1 cellular context compared by ENCODE assay signal in the genomic region with DNA sequence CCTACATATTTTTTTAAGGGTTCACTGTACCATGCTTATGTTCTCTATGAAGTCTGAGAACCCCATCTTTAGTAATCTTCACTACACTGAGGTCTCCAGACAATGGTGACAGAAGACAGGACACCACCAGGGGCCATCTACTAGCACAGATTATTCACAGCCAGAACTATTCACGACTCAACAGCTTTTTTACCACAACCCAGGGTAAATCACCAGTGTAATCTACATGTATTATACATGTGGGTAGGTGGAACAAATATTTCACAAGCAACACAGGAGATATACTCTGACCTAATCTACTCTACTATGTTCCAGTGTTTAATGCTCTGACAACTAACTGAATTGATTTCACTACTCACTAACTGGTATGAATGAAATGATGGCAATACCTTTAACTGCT.
TF ChIP-seq lines count a peak whose summit lies in the region.

No MANE protein-coding gene starts in this region.

TF ChIP-seq in GM12878, 131 proteins besides CTCF, POLR2A, EP300 and RAD21 (continued from another document):
- TF ChIP-seq, protein P1, sequence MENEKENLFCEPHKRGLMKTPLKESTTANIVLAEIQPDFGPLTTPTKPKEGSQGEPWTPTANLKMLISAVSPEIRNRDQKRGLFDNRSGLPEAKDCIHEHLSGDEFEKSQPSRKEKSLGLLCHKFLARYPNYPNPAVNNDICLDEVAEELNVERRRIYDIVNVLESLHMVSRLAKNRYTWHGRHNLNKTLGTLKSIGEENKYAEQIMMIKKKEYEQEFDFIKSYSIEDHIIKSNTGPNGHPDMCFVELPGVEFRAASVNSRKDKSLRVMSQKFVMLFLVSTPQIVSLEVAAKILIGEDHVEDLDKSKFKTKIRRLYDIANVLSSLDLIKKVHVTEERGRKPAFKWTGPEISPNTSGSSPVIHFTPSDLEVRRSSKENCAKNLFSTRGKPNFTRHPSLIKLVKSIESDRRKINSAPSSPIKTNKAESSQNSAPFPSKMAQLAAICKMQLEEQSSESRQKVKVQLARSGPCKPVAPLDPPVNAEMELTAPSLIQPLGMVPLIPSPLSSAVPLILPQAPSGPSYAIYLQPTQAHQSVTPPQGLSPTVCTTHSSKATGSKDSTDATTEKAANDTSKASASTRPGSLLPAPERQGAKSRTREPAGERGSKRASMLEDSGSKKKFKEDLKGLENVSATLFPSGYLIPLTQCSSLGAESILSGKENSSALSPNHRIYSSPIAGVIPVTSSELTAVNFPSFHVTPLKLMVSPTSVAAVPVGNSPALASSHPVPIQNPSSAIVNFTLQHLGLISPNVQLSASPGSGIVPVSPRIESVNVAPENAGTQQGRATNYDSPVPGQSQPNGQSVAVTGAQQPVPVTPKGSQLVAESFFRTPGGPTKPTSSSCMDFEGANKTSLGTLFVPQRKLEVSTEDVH (IDR thresholded peaks at IDR 0.05; ENCODE audit: low read depth, partially characterized antibody) = no peak
- TF ChIP-seq, protein P2, sequence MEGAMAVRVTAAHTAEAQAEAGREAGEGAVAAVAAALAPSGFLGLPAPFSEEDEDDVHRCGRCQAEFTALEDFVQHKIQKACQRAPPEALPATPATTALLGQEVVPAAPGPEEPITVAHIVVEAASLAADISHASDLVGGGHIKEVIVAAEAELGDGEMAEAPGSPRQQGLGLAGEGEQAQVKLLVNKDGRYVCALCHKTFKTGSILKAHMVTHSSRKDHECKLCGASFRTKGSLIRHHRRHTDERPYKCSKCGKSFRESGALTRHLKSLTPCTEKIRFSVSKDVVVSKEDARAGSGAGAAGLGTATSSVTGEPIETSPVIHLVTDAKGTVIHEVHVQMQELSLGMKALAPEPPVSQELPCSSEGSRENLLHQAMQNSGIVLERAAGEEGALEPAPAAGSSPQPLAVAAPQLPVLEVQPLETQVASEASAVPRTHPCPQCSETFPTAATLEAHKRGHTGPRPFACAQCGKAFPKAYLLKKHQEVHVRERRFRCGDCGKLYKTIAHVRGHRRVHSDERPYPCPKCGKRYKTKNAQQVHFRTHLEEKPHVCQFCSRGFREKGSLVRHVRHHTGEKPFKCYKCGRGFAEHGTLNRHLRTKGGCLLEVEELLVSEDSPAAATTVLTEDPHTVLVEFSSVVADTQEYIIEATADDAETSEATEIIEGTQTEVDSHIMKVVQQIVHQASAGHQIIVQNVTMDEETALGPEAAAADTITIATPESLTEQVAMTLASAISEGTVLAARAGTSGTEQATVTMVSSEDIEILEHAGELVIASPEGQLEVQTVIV (IDR thresholded peaks at IDR 0.05; ENCODE audit: borderline replicate concordance, partially characterized antibody) = no peak
- TF ChIP-seq SMARCA5 (IDR thresholded peaks at IDR 0.05) (no peak), ZNF622 (IDR thresholded peaks at IDR 0.05) (no peak), SIN3A (IDR thresholded peaks at IDR 0.05; ENCODE audit: low read depth, low read length) (no peak), ASH2L (IDR thresholded peaks at IDR 0.05; ENCODE audit: borderline replicate concordance, low read depth) (no peak), MEF2A (IDR thresholded peaks at IDR 0.05; ENCODE audit: insufficient read depth, low read depth, low read length) (no peak), ZNF274 (IDR thresholded peaks at IDR 0.05; ENCODE audit: insufficient read depth, insufficient read length) (no peak), BMI1 (IDR thresholded peaks at IDR 0.05; ENCODE audit: borderline replicate concordance) (no peak), JUNB (IDR thresholded peaks at IDR 0.05) (no peak), ZSCAN29 (IDR thresholded peaks at IDR 0.05) (no peak), RCOR1 (conservative IDR thresholded peaks at IDR 0.05; ENCODE audit: low read depth, low read length) (no peak), ATF7 (IDR thresholded peaks at IDR 0.05; ENCODE audit: low read depth) (no peak), PAX5 (IDR thresholded peaks at IDR 0.05; ENCODE audit: borderline replicate concordance, low read depth, low read length) (no peak), HDAC6 (IDR thresholded peaks at IDR 0.05; ENCODE audit: unreplicated experiment) (no peak), NFXL1 (IDR thresholded peaks at IDR 0.05; ENCODE audit: borderline replicate concordance) (no peak)
- TF ChIP-seq, protein P3, sequence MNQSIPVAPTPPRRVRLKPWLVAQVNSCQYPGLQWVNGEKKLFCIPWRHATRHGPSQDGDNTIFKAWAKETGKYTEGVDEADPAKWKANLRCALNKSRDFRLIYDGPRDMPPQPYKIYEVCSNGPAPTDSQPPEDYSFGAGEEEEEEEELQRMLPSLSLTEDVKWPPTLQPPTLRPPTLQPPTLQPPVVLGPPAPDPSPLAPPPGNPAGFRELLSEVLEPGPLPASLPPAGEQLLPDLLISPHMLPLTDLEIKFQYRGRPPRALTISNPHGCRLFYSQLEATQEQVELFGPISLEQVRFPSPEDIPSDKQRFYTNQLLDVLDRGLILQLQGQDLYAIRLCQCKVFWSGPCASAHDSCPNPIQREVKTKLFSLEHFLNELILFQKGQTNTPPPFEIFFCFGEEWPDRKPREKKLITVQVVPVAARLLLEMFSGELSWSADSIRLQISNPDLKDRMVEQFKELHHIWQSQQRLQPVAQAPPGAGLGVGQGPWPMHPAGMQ (IDR thresholded peaks at IDR 0.05; ENCODE audit: borderline replicate concordance) = no peak
